Comparison of ENCODE assay signal across 8 cellular contexts in genomic region chr1:234597894-234598293, GRCh38. TPM values are rescaled to one million over a fixed set of nuclear protein-coding genes. Genes with fewer than 3 reads are reported as not detected.
A peak's percentile ranks its signal among the peaks of the same experiment; 100 is the strongest.
DNase-seq lines count a peak whose midpoint lies in the region; ATAC-seq and TF ChIP-seq lines count a peak whose summit lies in the region.

No MANE protein-coding gene starts in this region.

- H3K4me1 ChIP-seq in A673 (ENCODE audit: insufficient read depth, low read length, poor library complexity, severe bottlenecking) = peaks cover 38% of the 10 kb centered on the region
- H3K4me1 ChIP-seq in gastroesophageal sphincter = peaks cover 26 to 52% (median 27%) of the 10 kb centered on the region in 3 donors

- peaks cover 53% of the 10 kb centered on the region for H3K4me1 Mint-ChIP-seq in activated T-cell treated with anti-CD3 and anti-CD28 coated beads, Interleukin-2, amount 50 U/mL, for 4 hours (ENCODE audit: low read depth)

- TF ChIP-seq CTCF in A673 (conservative IDR thresholded peaks at IDR 0.05; ENCODE audit: low read depth, low read length) = peak; percentile 57
- TF ChIP-seq CTCF in GM12875 (IDR thresholded peaks at IDR 0.05; ENCODE audit: borderline replicate concordance, insufficient read depth, low read depth, low read length) = peak; percentile 56; the same call in 1 of the 2 replicates
- TF ChIP-seq CTCF in gastroesophageal sphincter (IDR thresholded peaks at IDR 0.05) = peak; percentile 38 to 64 (median 52)

- CTCF ChIA-PET in A673 (lab: Charles Lee) = interaction anchor here (0.7 to 0.8 kb wide), 2 partner anchors 117 to 1134 kb away, joined by 3 read pairs; no protein-coding TSS in a partner anchor

- H3K27me3 ChIP-seq in A673 (replicated peaks; ENCODE audit: insufficient read depth, low read depth, low read length, poor library complexity) = no peaks in the 10 kb centered on the region
- no peaks in the 10 kb centered on the region for H3K27me3 ChIP-seq in gastroesophageal sphincter

- H3K36me3 ChIP-seq in A673 (ENCODE audit: insufficient read depth, low read length, poor library complexity, severe bottlenecking) = peaks cover 5% of the 10 kb centered on the region
- H3K36me3 ChIP-seq in gastroesophageal sphincter = no peaks in the 10 kb centered on the region

- no peak for TF ChIP-seq POLR2A in gastroesophageal sphincter (IDR thresholded peaks at IDR 0.05)

- H3K4me3 ChIP-seq in A673 (ENCODE audit: low read depth, low read length, poor library complexity, severe bottlenecking) (no peak overlapping the region), GM12875 (ENCODE audit: low read depth, low read length) (no peak overlapping the region), gastroesophageal sphincter (no peak overlapping the region)

- DNase-seq in A673 (ENCODE audit: low spot score) = peak; percentile 47
- DNase-seq in NCI-H82 treated with DMSO at 0.1 percent for 48 hours (lab: John Stamatoyannopoulos, UW; ENCODE audit: unreplicated experiment) = peak; percentile 61
- DNase-seq in activated T-cell treated with anti-CD3 and anti-CD28 coated beads, Interleukin-2, amount 50 U/mL, for 4 hours = peak; percentile 59
- DNase-seq in stimulated activated CD4-positive, alpha-beta T cell treated with anti-CD3 and anti-CD28 coated beads, Interleukin-15, amount 100 ng/mL, for 24 hours = peak; percentile 72
- DNase-seq in foreskin melanocyte = no peak

- BruUV-seq in A673 (replicated peaks; lab: Mats Ljungman, UMichigan) = no TSS peak

- 57 to 71% methylated on average over 2 of the region's 2 CpGs for WGBS in gastroesophageal sphincter (ENCODE audit: low coverage in 1 of 2), 2 donors

- no peak overlapping the region for H3K4me3 Mint-ChIP-seq in activated T-cell treated with anti-CD3 and anti-CD28 coated beads, Interleukin-2, amount 50 U/mL, for 4 hours

- H3K27ac ChIP-seq in A673 (ENCODE audit: low read depth, low read length, poor library complexity, severe bottlenecking) = no peak overlapping the region
- H3K27ac ChIP-seq in gastroesophageal sphincter = peak overlapping the region; percentile 95 to 100 (median 98)

- intact Hi-C loops in A673 (cut with micrococcal nuclease; ENCODE audit: unreplicated experiment) = no loop called here

- no peak for TF ChIP-seq EP300 in gastroesophageal sphincter (IDR thresholded peaks at IDR 0.05)

- H3K9me3 ChIP-seq in A673 (ENCODE audit: low read depth, low read length, poor library complexity, severe bottlenecking) = no peaks in the 10 kb centered on the region
- H3K9me3 ChIP-seq in gastroesophageal sphincter = no peaks in the 10 kb centered on the region

- POLR2A ChIA-PET in A673 (lab: Charles Lee; ENCODE audit: low non-redundant PET) = no interaction called here

- no peaks in the 10 kb centered on the region for H3K9me3 Mint-ChIP-seq in activated T-cell treated with anti-CD3 and anti-CD28 coated beads, Interleukin-2, amount 50 U/mL, for 4 hours

- H3K36me3 Mint-ChIP-seq in activated T-cell treated with anti-CD3 and anti-CD28 coated beads, Interleukin-2, amount 50 U/mL, for 4 hours (ENCODE audit: insufficient read depth) = peaks cover 5% of the 10 kb centered on the region

- peak in 1 of 2 donors; percentile 11 for ATAC-seq in activated T-cell treated with anti-CD3 and anti-CD28 coated beads, Interleukin-2, amount 50 U/mL, for 4 hours
- ATAC-seq in gastroesophageal sphincter = no peak
- no peak for ATAC-seq in GM21447 (IDR thresholded peaks at IDR 0.05; ENCODE audit: unreplicated experiment)

- H3K27me3 Mint-ChIP-seq in activated T-cell treated with anti-CD3 and anti-CD28 coated beads, Interleukin-2, amount 50 U/mL, for 4 hours (ENCODE audit: low read depth) = no peaks in the 10 kb centered on the region

RNA-seq across cellular contexts. Expression of gene IRF2BP2, which starts 12.1 kb away (rescaled TPM):
- total RNA-seq in A673 (2021) = 39.9 and 43.8 TPM in 2 replicates
- 10 to 100 TPM; 69.3 to 86.1 (median 75.2) TPM for total RNA-seq in activated T-cell treated with anti-CD3 and anti-CD28 coated beads, Interleukin-2, amount 50 U/mL, for 4 hours
- total RNA-seq in gastroesophageal sphincter = 100 to 1,000 TPM in 3 of 4 donors, 10 to 100 TPM in 1; 70.1 to 107 (median 104) TPM
